ENCODE assay signal across 1 cellular context in the genomic region with DNA sequence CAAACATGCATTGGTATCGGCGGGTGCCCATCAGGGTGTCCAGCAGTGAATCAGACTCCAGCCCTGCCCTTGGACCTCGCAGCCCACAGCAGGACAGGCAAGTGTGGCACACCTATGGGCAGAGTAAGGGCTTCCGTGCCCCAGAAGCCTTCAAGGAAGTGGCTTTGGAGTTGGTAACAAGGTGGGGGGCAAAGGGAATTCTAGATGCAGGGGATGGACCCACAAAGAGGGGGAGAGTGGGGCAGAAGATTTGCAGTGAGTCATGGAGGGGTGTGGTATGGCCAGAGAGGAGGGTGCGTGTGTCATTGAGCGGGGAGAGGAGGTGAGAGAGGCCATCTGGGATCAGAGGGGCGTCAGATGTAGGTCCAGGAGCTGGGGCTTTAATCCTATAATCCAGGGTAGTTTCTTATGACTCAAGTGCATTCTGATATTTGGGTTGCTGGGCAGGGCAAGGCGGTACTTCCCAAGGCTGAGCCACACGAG.
TF ChIP-seq lines count a peak whose summit lies in the region.

No MANE protein-coding gene starts in this region.

TF ChIP-seq in IMR-90, 13 proteins besides CTCF, POLR2A, EP300 and RAD21:
- TF ChIP-seq CEBPB (IDR thresholded peaks at IDR 0.05; ENCODE audit: low read depth, low read length) = no peak
- TF ChIP-seq BHLHE40 (IDR thresholded peaks at IDR 0.05; ENCODE audit: low read depth, low read length) = no peak
- no peak for TF ChIP-seq MXI1 (IDR thresholded peaks at IDR 0.05; ENCODE audit: borderline replicate concordance, low read depth, low read length)
- TF ChIP-seq MAZ (IDR thresholded peaks at IDR 0.05; ENCODE audit: borderline replicate concordance, low read depth, low read length) = no peak
- TF ChIP-seq, protein P1, sequence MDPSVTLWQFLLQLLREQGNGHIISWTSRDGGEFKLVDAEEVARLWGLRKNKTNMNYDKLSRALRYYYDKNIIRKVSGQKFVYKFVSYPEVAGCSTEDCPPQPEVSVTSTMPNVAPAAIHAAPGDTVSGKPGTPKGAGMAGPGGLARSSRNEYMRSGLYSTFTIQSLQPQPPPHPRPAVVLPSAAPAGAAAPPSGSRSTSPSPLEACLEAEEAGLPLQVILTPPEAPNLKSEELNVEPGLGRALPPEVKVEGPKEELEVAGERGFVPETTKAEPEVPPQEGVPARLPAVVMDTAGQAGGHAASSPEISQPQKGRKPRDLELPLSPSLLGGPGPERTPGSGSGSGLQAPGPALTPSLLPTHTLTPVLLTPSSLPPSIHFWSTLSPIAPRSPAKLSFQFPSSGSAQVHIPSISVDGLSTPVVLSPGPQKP (IDR thresholded peaks at IDR 0.05; ENCODE audit: borderline replicate concordance, low read depth, low read length) = no peak
- TF ChIP-seq, protein P2, sequence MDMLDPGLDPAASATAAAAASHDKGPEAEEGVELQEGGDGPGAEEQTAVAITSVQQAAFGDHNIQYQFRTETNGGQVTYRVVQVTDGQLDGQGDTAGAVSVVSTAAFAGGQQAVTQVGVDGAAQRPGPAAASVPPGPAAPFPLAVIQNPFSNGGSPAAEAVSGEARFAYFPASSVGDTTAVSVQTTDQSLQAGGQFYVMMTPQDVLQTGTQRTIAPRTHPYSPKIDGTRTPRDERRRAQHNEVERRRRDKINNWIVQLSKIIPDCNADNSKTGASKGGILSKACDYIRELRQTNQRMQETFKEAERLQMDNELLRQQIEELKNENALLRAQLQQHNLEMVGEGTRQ (IDR thresholded peaks at IDR 0.05; ENCODE audit: low read depth, low read length) = no peak
- TF ChIP-seq NFE2L2 (IDR thresholded peaks at IDR 0.05; ENCODE audit: low read depth, low read length) = no peak
- no peak for TF ChIP-seq FOS (IDR thresholded peaks at IDR 0.05; ENCODE audit: low read depth, low read length)
- TF ChIP-seq RCOR1 (IDR thresholded peaks at IDR 0.05; ENCODE audit: insufficient replicate concordance, low read length) = no peak
- no peak for TF ChIP-seq MAFK (IDR thresholded peaks at IDR 0.05; ENCODE audit: low read depth, low read length)
- no peak for TF ChIP-seq CHD1 (IDR thresholded peaks at IDR 0.05; ENCODE audit: low read depth, low read length)
- no peak for TF ChIP-seq RFX5 (IDR thresholded peaks at IDR 0.05; ENCODE audit: low read depth, low read length)
- TF ChIP-seq SMC3 (IDR thresholded peaks at IDR 0.05; ENCODE audit: low read depth, low read length) = no peak
